Comparison of ENCODE assay signal across 22 cellular contexts in genomic region chr9:68619636-68620035, GRCh38.
"Had no signal": no experiment of that assay in that cellular context is flagged by ENCODE, and none has a peak within 500 bp of the region (broad histone marks: within the 10 kb centered on the region; RNA-seq: fewer than 3 reads in every experiment).

No MANE protein-coding gene starts in this region.

- FAIRE-seq: astrocyte had no signal

- H3K4me1 ChIP-seq: breast epithelium, lower lobe of right lung, right atrium auricular region, tibial artery had no signal

- H3K9me3 ChIP-seq: lower lobe of right lung, right atrium auricular region, tibial artery had no signal

- H3K27ac ChIP-seq: breast epithelium, lower lobe of right lung, right atrium auricular region, tibial artery, WERI-Rb-1 had no signal

- H3K4me3 ChIP-seq: breast epithelium, lower lobe of right lung, right atrium auricular region, tibial artery had no signal

- ATAC-seq: activated T-cell treated with anti-CD3 and anti-CD28 coated beads, Interleukin-2, amount 50 U/mL, for 72 hours; left colon; stimulated activated naive CD8-positive, alpha-beta T cell treated with anti-CD3 and anti-CD28 coated beads, Interleukin-15, Interleukin-2, amounts not matched to agents 100 U/mL and 50 U/mL, for 24 hours had no signal

- H3K27me3 ChIP-seq: breast epithelium, right atrium auricular region, tibial artery had no signal

- H3K36me3 ChIP-seq: breast epithelium, lower lobe of right lung, right atrium auricular region, tibial artery, WERI-Rb-1 had no signal

- DNase-seq: activated CD4-positive, alpha-beta T cell treated with anti-CD3 and anti-CD28 coated beads for 1 hour; activated CD8-positive, alpha-beta memory T cell treated with anti-CD3 and anti-CD28 coated beads for 24 hours; activated effector memory CD4-positive, alpha-beta T cell treated with anti-CD3 and anti-CD28 coated beads, Interleukin-2, amount 50 U/mL, for 16 hours; activated naive CD4-positive, alpha-beta T cell treated with anti-CD3 and anti-CD28 coated beads, Interleukin-2, amount 50 U/mL, for 16 hours; activated T-cell treated with anti-CD3 and anti-CD28 coated beads, Interleukin-2, amount 50 U/mL, for 72 hours; cerebellar nuclear complex; cortex of kidney; glutamatergic neuron; hippocampal formation; islet precursor cell; left colon; lower lobe of right lung; occipital lobe; stimulated activated CD4-positive, alpha-beta T cell treated with anti-CD3 and anti-CD28 coated beads, Interleukin-2, amount 100 ng/mL, for 24 hours; stimulated activated naive CD8-positive, alpha-beta T cell treated with anti-CD3 and anti-CD28 coated beads, Interleukin-15, Interleukin-2, amounts not matched to agents 100 U/mL and 50 U/mL, for 24 hours; substantia nigra; T-helper 2 cell; tibial artery; WERI-Rb-1 had no signal
